ENCODE assay signal across 23 cellular contexts in the genomic region with DNA sequence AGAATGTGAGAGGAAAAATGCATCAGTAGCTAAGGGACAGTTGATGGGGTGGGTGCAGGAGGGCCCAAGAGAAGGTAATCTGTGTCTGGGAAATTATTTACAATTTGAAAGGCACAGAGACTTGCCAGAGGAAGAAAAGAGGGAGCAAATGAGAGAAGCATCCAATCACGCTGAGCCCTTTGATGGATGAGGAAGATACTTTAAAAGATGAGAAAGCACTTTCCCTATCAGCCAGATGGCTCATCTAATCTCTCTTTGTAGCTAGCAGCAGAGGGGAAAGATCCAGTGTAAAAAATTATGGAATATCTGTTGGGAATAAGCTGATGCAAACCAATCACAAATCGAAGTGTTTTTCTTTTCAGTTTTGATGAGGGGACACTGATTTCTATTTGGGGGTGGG. TPM values are rescaled to one million over a fixed set of nuclear protein-coding genes. Genes with fewer than 3 reads are reported as not detected.
DNase-seq lines count a peak whose midpoint lies in the region; ATAC-seq and TF ChIP-seq lines count a peak whose summit lies in the region.
"Had no signal": no experiment of that assay in that cellular context is flagged by ENCODE, and none has a peak within 500 bp of the region (broad histone marks: within the 10 kb centered on the region; RNA-seq: fewer than 3 reads in every experiment).

No MANE protein-coding gene starts in this region.

- H3K9me3 Mint-ChIP-seq in naive thymus-derived CD8-positive, alpha-beta T cell, result no peaks in the 10 kb centered on the region
- H3K9me3 Mint-ChIP-seq in endothelial cell (ENCODE audit: unreplicated experiment), result no peaks in the 10 kb centered on the region
- H3K9me3 Mint-ChIP-seq: activated B cell treated with CpG ODN at 0.5 μM for 24 hours; CD8-positive, alpha-beta T cell had no signal

- no peaks in the 10 kb centered on the region for H3K27me3 ChIP-seq in SJCRH30
- H3K27me3 ChIP-seq: breast epithelium, uterus had no signal

- H3K27ac ChIP-seq in SJCRH30, result no peak overlapping the region
- H3K27ac ChIP-seq: breast epithelium, psoas muscle, uterus had no signal

- no peaks in the 10 kb centered on the region for H3K9me3 ChIP-seq in SJCRH30 (replicated peaks)
- H3K9me3 ChIP-seq: breast epithelium, psoas muscle, uterus had no signal

- no peak for TF ChIP-seq CTCF in endothelial cell (IDR thresholded peaks at IDR 0.05; ENCODE audit: unreplicated experiment)

- H3K4me1 Mint-ChIP-seq in naive thymus-derived CD8-positive, alpha-beta T cell, result peaks cover 11 to 37% (median 29%) of the 10 kb centered on the region in 4 donors
- peaks cover 5% of the 10 kb centered on the region for H3K4me1 Mint-ChIP-seq in endothelial cell (ENCODE audit: unreplicated experiment)

- no peak for ATAC-seq in naive thymus-derived CD8-positive, alpha-beta T cell
- ATAC-seq: HepG2, left ventricle myocardium superior, psoas muscle had no signal

- no peaks in the 10 kb centered on the region for H3K36me3 Mint-ChIP-seq in naive thymus-derived CD8-positive, alpha-beta T cell
- H3K36me3 Mint-ChIP-seq in endothelial cell (ENCODE audit: low read depth, unreplicated experiment), result no peaks in the 10 kb centered on the region
- H3K36me3 Mint-ChIP-seq: CD8-positive, alpha-beta T cell had no signal

- no peak for TF ChIP-seq POLR2A in erythroblast (IDR thresholded peaks at IDR 0.05; ENCODE audit: low read length)

- H3K4me3 Mint-ChIP-seq in naive thymus-derived CD8-positive, alpha-beta T cell, result peak overlapping the region in 2 of 10 donors; percentile 11 to 25
- H3K4me3 Mint-ChIP-seq in endothelial cell (ENCODE audit: unreplicated experiment), result no peak overlapping the region
- H3K4me3 Mint-ChIP-seq: activated B cell treated with CpG ODN at 0.5 μM for 24 hours; CD8-positive, alpha-beta T cell had no signal

- peak overlapping the region in 1 of 10 donors; percentile 49 for H3K27ac Mint-ChIP-seq in naive thymus-derived CD8-positive, alpha-beta T cell
- H3K27ac Mint-ChIP-seq in endothelial cell (ENCODE audit: unreplicated experiment), result no peak overlapping the region
- H3K27ac Mint-ChIP-seq: activated B cell treated with CpG ODN at 0.5 μM for 24 hours; CD8-positive, alpha-beta T cell had no signal

- DNase-seq in NCI-H510A treated with DMSO at 0.1 percent for 48 hours (lab: John Stamatoyannopoulos, UW) (peak; percentile 23), NCI-H510A (lab: John Stamatoyannopoulos, UW) (no peak), D341Med (ENCODE audit: low spot score) (peak; percentile 48), NCI-H82 (lab: John Stamatoyannopoulos, UW) (peak; percentile 82), erythroblast (lab: John Stamatoyannopoulos, UW) (peak; percentile 27 to 30), SJCRH30 (no peak), endothelial cell (ENCODE audit: low spot score) (no peak)
- DNase-seq in naive thymus-derived CD8-positive, alpha-beta T cell, result no peak
- DNase-seq: activated B cell treated with CpG ODN at 0.5 μM for 24 hours; activated CD4-positive, alpha-beta T cell treated with anti-CD3 and anti-CD28 coated beads, Interleukin-2, amount 50 U/mL, for 4 hours; activated CD8-positive, alpha-beta memory T cell treated with anti-CD3 and anti-CD28 coated beads, Interleukin-2, amount 50 U/mL, for 48 hours; activated gamma-delta T cell; amygdala; CD8-positive, alpha-beta T cell; left ventricle myocardium superior; NCI-H187; occipital lobe; psoas muscle; SHP77; stimulated activated naive CD4-positive, alpha-beta T cell treated with Interleukin-2 at 50 U/mL for 16 hours; uterus had no signal

- peaks cover 0 to 15% (median 4%) of the 10 kb centered on the region in 5 donors for H3K27me3 Mint-ChIP-seq in naive thymus-derived CD8-positive, alpha-beta T cell
- no peaks in the 10 kb centered on the region for H3K27me3 Mint-ChIP-seq in endothelial cell (ENCODE audit: unreplicated experiment)

- no peaks in the 10 kb centered on the region for H3K36me3 ChIP-seq in SJCRH30
- H3K36me3 ChIP-seq: breast epithelium, uterus had no signal

- no peak overlapping the region for H3K4me3 ChIP-seq in SJCRH30
- H3K4me3 ChIP-seq: breast epithelium, psoas muscle, uterus had no signal

- H3K4me1 ChIP-seq in SJCRH30, result no peaks in the 10 kb centered on the region
- H3K4me1 ChIP-seq: breast epithelium, uterus had no signal

- POLR2A ChIA-PET in naive thymus-derived CD8-positive, alpha-beta T cell (lab: Charles Lee), result no interaction called here

RNA-seq across cellular contexts. Expression of a gene that starts 57.0 kb away (rescaled TPM):
- total RNA-seq in SJCRH30 (2014; rRNA removed; shearing (Covaris generic)), result 0.03 and 0.04 TPM in 2 replicates
- under 1 TPM; 0.65 to 0.93 TPM for total RNA-seq in naive thymus-derived CD8-positive, alpha-beta T cell
- under 1 TPM in 2 of 3 donors, not detected in 1; 0.13 to 0.22 TPM for polyA plus RNA-seq in naive thymus-derived CD8-positive, alpha-beta T cell
- total RNA-seq in endothelial cell (ENCODE audit: unreplicated experiment), result 171 TPM

Comparison
In these comparisons a context has a peak if more than half of its experiments do, and no peak if none do; other contexts are left out.
1. DNase-seq: peak in NCI-H510A treated with DMSO at 0.1 percent for 48 hours (single experiment), D341Med (single experiment), NCI-H82 (single experiment) and erythroblast (2 of 2); none in NCI-H510A (single experiment), SJCRH30 (0 of 2), naive thymus-derived CD8-positive, alpha-beta T cell (0 of 10) and endothelial cell (single experiment).
2. RNA of a gene that starts 57.0 kb away (total RNA-seq): 171 TPM in endothelial cell (single experiment); 0.65 to 0.93 TPM in naive thymus-derived CD8-positive, alpha-beta T cell and 0.03 to 0.04 TPM in SJCRH30; every median in the first group is over 10 times any median in the second.